In genomic region chr7:158588085-158588877, GRCh38 we compare ENCODE assay signal across 9 cellular contexts. TPM values are rescaled to one million over a fixed set of nuclear protein-coding genes. Genes with fewer than 3 reads are reported as not detected.
DNase-seq lines count a peak whose midpoint lies in the region; ATAC-seq and TF ChIP-seq lines count a peak whose summit lies in the region.
"Had no signal": no experiment of that assay in that cellular context is flagged by ENCODE, and none has a peak within 500 bp of the region (broad histone marks: within the 10 kb centered on the region; RNA-seq: fewer than 3 reads in every experiment).

No MANE protein-coding gene starts in this region.

- H3K4me1 Mint-ChIP-seq in memory B cell, result peaks cover 7% of the 10 kb centered on the region
- H3K4me1 Mint-ChIP-seq in HFFc6 (ENCODE audit: low read depth), result no peaks in the 10 kb centered on the region

- peaks cover 21 to 49% of the 10 kb centered on the region in 2 experiments for H3K27me3 ChIP-seq in mesenchymal stem cell (ENCODE audit: control insufficient read depth in 1 of 2, insufficient read depth in 1 of 2, low read length in 2 of 2)
- H3K27me3 ChIP-seq in HAP-1 (ENCODE audit: low read depth), result peaks cover 15% of the 10 kb centered on the region

- no peak overlapping the region for H3K23ac ChIP-seq in mesenchymal stem cell (ENCODE audit: low read length in 2 of 2)

- H4K91ac ChIP-seq in mesenchymal stem cell (ENCODE audit: low read length), result no peak overlapping the region

- no peak for TF ChIP-seq CTCF in HFFc6 (IDR thresholded peaks at IDR 0.05)

- peaks cover 4 to 5% of the 10 kb centered on the region in 2 donors for H3K9me3 Mint-ChIP-seq in activated naive CD4-positive, alpha-beta T cell treated with anti-CD3 and anti-CD28 coated beads, Interleukin-2, amount 50 U/mL, for 72 hours
- H3K9me3 Mint-ChIP-seq in memory B cell (peaks cover 1% of the 10 kb centered on the region), HFFc6 (no peaks in the 10 kb centered on the region; the same call in 1 of the 2 replicates)

- H2AK5ac ChIP-seq in mesenchymal stem cell (ENCODE audit: low read length, severe bottlenecking), result no peak overlapping the region

- no peak overlapping the region for H2BK5ac ChIP-seq in mesenchymal stem cell (ENCODE audit: low read depth, low read length, poor library complexity, severe bottlenecking)

- no peak overlapping the region for H2BK120ac ChIP-seq in mesenchymal stem cell (ENCODE audit: low read depth, low read length)

- H3K27ac ChIP-seq in urinary bladder (ENCODE audit: low read depth), result no peak overlapping the region
- H3K27ac ChIP-seq in mesenchymal stem cell (ENCODE audit: low read length, poor library complexity, severe bottlenecking), result no peak overlapping the region

- in situ Hi-C loops in HAP-1 (cut with MboI; ENCODE audit: low sequenced_read_pairs), result no loop called here

- no peak overlapping the region for H3K27ac Mint-ChIP-seq in activated naive CD4-positive, alpha-beta T cell treated with anti-CD3 and anti-CD28 coated beads, Interleukin-2, amount 50 U/mL, for 72 hours
- H3K27ac Mint-ChIP-seq in memory B cell (no peak overlapping the region), HFFc6 (no peak overlapping the region)

- H3K4ac ChIP-seq in mesenchymal stem cell (ENCODE audit: low read depth in 1 of 2, low read length in 2 of 2), result no peak overlapping the region

- H2BK12ac ChIP-seq in mesenchymal stem cell (ENCODE audit: low read length in 2 of 2), result no peak overlapping the region

- H3K4me2 ChIP-seq in mesenchymal stem cell (ENCODE audit: low read length, poor library complexity, severe bottlenecking), result no peak overlapping the region

- H3K4me3 Mint-ChIP-seq in memory B cell (peak overlapping the region; percentile 70), HFFc6 (no peak overlapping the region)

- WGBS in urinary bladder, result 10% methylated on average over 63 of the region's 63 CpGs
- 19% methylated on average over 61 of the region's 63 CpGs for WGBS in mesenchymal stem cell

- no peak overlapping the region for H3K18ac ChIP-seq in mesenchymal stem cell (ENCODE audit: low read depth in 1 of 2, low read length in 2 of 2)

- H2AFZ ChIP-seq in mesenchymal stem cell (ENCODE audit: low read depth, low read length), result no peak overlapping the region

- peaks cover 2% of the 10 kb centered on the region for H3K9me3 ChIP-seq in mesenchymal stem cell (ENCODE audit: control insufficient read depth, low read length)
- no peaks in the 10 kb centered on the region for H3K9me3 ChIP-seq in HAP-1

- DNase-seq in activated naive CD4-positive, alpha-beta T cell treated with anti-CD3 and anti-CD28 coated beads, Interleukin-2, amount 50 U/mL, for 72 hours (ENCODE audit: low spot score in 2 of 2), result no peak
- no peak for DNase-seq in activated naive CD4-positive, alpha-beta T cell treated with anti-CD3 and anti-CD28 coated beads, Interleukin-2, amount 50 U/mL, for 16 hours
- peak; percentile 28 for DNase-seq in astrocyte of the hippocampus (ENCODE audit: low read depth, low spot score)
- DNase-seq in memory B cell (ENCODE audit: low spot score in 2 of 2), result no peak
- DNase-seq in mesenchymal stem cell, result no peak
- DNase-seq in HAP-1 (ENCODE audit: low spot score in 2 of 2), result no peak
- DNase-seq in HFFc6, result no peak

- no peak overlapping the region for H3K14ac ChIP-seq in mesenchymal stem cell (ENCODE audit: low read length in 2 of 2)

- H3K4me3 ChIP-seq in urinary bladder (ENCODE audit: low read depth, low read length), result peak overlapping the region; percentile 43
- H3K4me3 ChIP-seq in mesenchymal stem cell (ENCODE audit: insufficient read depth in 1 of 2, low read depth in 1 of 2, low read length in 2 of 2), result peak overlapping the region in 1 of 2 experiments; percentile 39
- H3K4me3 ChIP-seq in HAP-1, result no peak overlapping the region

- H4K8ac ChIP-seq in mesenchymal stem cell (ENCODE audit: low read length), result no peak overlapping the region

- ATAC-seq in activated naive CD4-positive, alpha-beta T cell treated with anti-CD3 and anti-CD28 coated beads, Interleukin-2, amount 50 U/mL, for 72 hours, result peak; percentile 8 to 53
- no peak for ATAC-seq in memory B cell (ENCODE audit: low read depth)

- H3K4me1 ChIP-seq in urinary bladder (ENCODE audit: insufficient read depth) (peaks cover 4% of the 10 kb centered on the region), mesenchymal stem cell (ENCODE audit: control insufficient read depth, insufficient read depth, low read depth, low read length) (peaks cover 7% of the 10 kb centered on the region), HAP-1 (no peaks in the 10 kb centered on the region)

- H3K36me3 Mint-ChIP-seq in activated naive CD4-positive, alpha-beta T cell treated with anti-CD3 and anti-CD28 coated beads, Interleukin-2, amount 50 U/mL, for 72 hours, result peaks cover 10 to 16% of the 10 kb centered on the region in 2 donors
- H3K36me3 Mint-ChIP-seq in memory B cell (peaks cover 4% of the 10 kb centered on the region), HFFc6 (ENCODE audit: low read depth) (no peaks in the 10 kb centered on the region)

- peaks cover 30% of the 10 kb centered on the region for H3K27me3 Mint-ChIP-seq in memory B cell
- H3K27me3 Mint-ChIP-seq in HFFc6 (ENCODE audit: insufficient read depth), result peaks cover 19% of the 10 kb centered on the region

- H3K9ac ChIP-seq in mesenchymal stem cell (ENCODE audit: low read length), result no peak overlapping the region

- no peaks in the 10 kb centered on the region for H3K79me1 ChIP-seq in mesenchymal stem cell (replicated peaks; ENCODE audit: low read length, poor library complexity, severe bottlenecking)

- H3K36me3 ChIP-seq in urinary bladder (ENCODE audit: insufficient read depth), result no peaks in the 10 kb centered on the region
- no peaks in the 10 kb centered on the region for H3K36me3 ChIP-seq in mesenchymal stem cell (ENCODE audit: control insufficient read depth in 1 of 2, insufficient read depth in 2 of 2, low read depth in 1 of 2, low read length in 2 of 2)
- H3K36me3 ChIP-seq in HAP-1 (replicated peaks), result no peaks in the 10 kb centered on the region

- no peak overlapping the region for H2BK15ac ChIP-seq in mesenchymal stem cell (ENCODE audit: low read depth, poor library complexity, severe bottlenecking)

RNA-seq across cellular contexts. Expression of gene PTPRN2, which starts 0.7 kb away (rescaled TPM):
- total RNA-seq in activated naive CD4-positive, alpha-beta T cell treated with anti-CD3 and anti-CD28 coated beads, Interleukin-2, amount 50 U/mL, for 72 hours, result under 1 TPM; 0.35 to 0.61 TPM
- 2.8 TPM for total RNA-seq in urinary bladder
- 4.4 TPM for polyA plus RNA-seq in urinary bladder
- 0.51 TPM for polyA plus RNA-seq in mesenchymal stem cell (2013, experiment 1 of 2)
- 0.55 TPM for polyA plus RNA-seq in mesenchymal stem cell (2013, experiment 2 of 2)
- total RNA-seq in HFFc6 (2021; fragmentation: NEBNext Ultra II Directional; extraction: Animal tissue kit (Norgen Biotek cat#: 25700)), result under 1 TPM; 0.05 to 0.27 (median 0.23) TPM
- total RNA-seq: G401 had no signal
